In genomic region chr13:109281823-109282239, GRCh38 we compare ENCODE assay signal across 1 cellular context.
TF ChIP-seq lines count a peak whose summit lies in the region.

No MANE protein-coding gene starts in this region.

TF ChIP-seq in GM23338, 12 proteins besides CTCF, POLR2A, EP300 and RAD21 (continued from another document):
- no peak for TF ChIP-seq ETS1 (IDR thresholded peaks at IDR 0.05)
- no peak for TF ChIP-seq EZH2phosphoT487 (IDR thresholded peaks at IDR 0.05; ENCODE audit: unreplicated experiment)
